8 cellular contexts compared by ENCODE assay signal in genomic region chr6:125919618-125920017, GRCh38. TPM values are rescaled to one million over a fixed set of nuclear protein-coding genes. Genes with fewer than 3 reads are reported as not detected.
DNase-seq lines count a peak whose midpoint lies in the region; ATAC-seq and TF ChIP-seq lines count a peak whose summit lies in the region.

No MANE protein-coding gene starts in this region.

- H2AK5ac ChIP-seq in H9 (ENCODE audit: insufficient read length, low read length): no peak overlapping the region

- ATAC-seq in GM19463 (IDR thresholded peaks at IDR 0.05; ENCODE audit: unreplicated experiment) (peak; percentile 2), gastrocnemius medialis (no peak), GM21717 (IDR thresholded peaks at IDR 0.05; ENCODE audit: unreplicated experiment) (no peak)

- WGBS in H9 (ENCODE audit: extremely low coverage, insufficient read length, low lambda C conversion rate): no CpG with 5 or more reads among the region's 3 CpGs

- in situ Hi-C loops in gastrocnemius medialis (cut with MboI; ENCODE audit: low sequenced_read_pairs in 4 of 4): no loop called here

- H3K27me3 Mint-ChIP-seq in dendritic cell treated with granulocyte-macrophage colony-stimulating factor and Interleukin-4, amounts not matched to agents 40 ng/mL and 50 ng/mL, for 4 days: no peaks in the 10 kb centered on the region
- no peaks in the 10 kb centered on the region for H3K27me3 Mint-ChIP-seq in H9 (ENCODE audit: low read depth)

- no peak overlapping the region for H2BK120ac ChIP-seq in H9 (ENCODE audit: low read depth, low read length, poor library complexity, severe bottlenecking)

- H3K79me1 ChIP-seq in H9 (ENCODE audit: insufficient read depth, low read depth, low read length, poor library complexity, severe bottlenecking): no peaks in the 10 kb centered on the region

- no peak overlapping the region for H3K23ac ChIP-seq in H9 (ENCODE audit: insufficient read length, low read depth, low read length)

- no peak overlapping the region for H4K5ac ChIP-seq in H9 (ENCODE audit: insufficient read length, low read depth, low read length)

- H3K4me1 ChIP-seq in KMS-11 (ENCODE audit: low read depth, poor library complexity, severe bottlenecking) (peaks cover 16% of the 10 kb centered on the region), gastrocnemius medialis (peaks cover under 1 to 8% of the 10 kb centered on the region in 2 donors), H9 (ENCODE audit: insufficient read depth, low read length) (peaks cover 2% of the 10 kb centered on the region; the same call in 1 of the 2 replicates)

- H3K4me1 Mint-ChIP-seq in dendritic cell treated with granulocyte-macrophage colony-stimulating factor and Interleukin-4, amounts not matched to agents 40 ng/mL and 50 ng/mL, for 4 days (ENCODE audit: low read depth): peaks cover 29% of the 10 kb centered on the region
- H3K4me1 Mint-ChIP-seq in H9: peaks cover 23% of the 10 kb centered on the region in 2 experiments

- H4K20me1 ChIP-seq in KMS-11 (ENCODE audit: insufficient read depth): no peaks in the 10 kb centered on the region
- no peaks in the 10 kb centered on the region for H4K20me1 ChIP-seq in H9 (ENCODE audit: control insufficient read depth, insufficient read depth, insufficient read length)

- no peak overlapping the region for H2AFZ ChIP-seq in KMS-11 (ENCODE audit: low read depth)
- H2AFZ ChIP-seq in H9 (ENCODE audit: low read length): no peak overlapping the region

- H4K91ac ChIP-seq in H9 (ENCODE audit: insufficient read length, low read depth, low read length): no peak overlapping the region

- H3K36me3 Mint-ChIP-seq in dendritic cell treated with granulocyte-macrophage colony-stimulating factor and Interleukin-4, amounts not matched to agents 40 ng/mL and 50 ng/mL, for 4 days (ENCODE audit: low read depth): peaks cover 68% of the 10 kb centered on the region
- peaks cover 0 to 9% (median 2%) of the 10 kb centered on the region in 3 experiments; a peak in 4 of 7 replicates for H3K36me3 Mint-ChIP-seq in H9 (ENCODE audit: insufficient read depth in 1 of 3, low read depth in 3 of 3)

- H3K18ac ChIP-seq in H9 (ENCODE audit: insufficient read length, low read depth, low read length): no peak overlapping the region

- no peak overlapping the region for H2BK5ac ChIP-seq in H9 (ENCODE audit: insufficient read length, low read length)

- no peak overlapping the region for H3K56ac ChIP-seq in H9 (ENCODE audit: insufficient read length, low read depth, low read length)

- no peak overlapping the region for H3K4me3 ChIP-seq in KMS-11 (IDR thresholded peaks at IDR 0.05; ENCODE audit: insufficient read depth, low read depth, low read length)
- H3K4me3 ChIP-seq in gastrocnemius medialis: peak overlapping the region in 3 of 4 donors; percentile 23 to 44 (median 40)

- no peak for TF ChIP-seq CTCF in KMS-11 (conservative IDR thresholded peaks at IDR 0.05; ENCODE audit: low read depth, low read length)
- no peak for TF ChIP-seq CTCF in gastrocnemius medialis (IDR thresholded peaks at IDR 0.05 in 4 of 5, conservative IDR thresholded peaks at IDR 0.05 in 1 of 5)
- no peak for TF ChIP-seq CTCF in H9 (conservative IDR thresholded peaks at IDR 0.05)

- no peak overlapping the region for H2BK12ac ChIP-seq in H9 (ENCODE audit: insufficient read length, low read depth, low read length)

- H3K9ac ChIP-seq in KMS-11: no peak overlapping the region
- H3K9ac ChIP-seq in H9 (ENCODE audit: extremely low read depth, insufficient read length, low read length): no peak overlapping the region

- no peak overlapping the region for H3K4me3 Mint-ChIP-seq in dendritic cell treated with granulocyte-macrophage colony-stimulating factor and Interleukin-4, amounts not matched to agents 40 ng/mL and 50 ng/mL, for 4 days
- H3K4me3 Mint-ChIP-seq in H9: no peak overlapping the region

- no peaks in the 10 kb centered on the region for H3K9me3 Mint-ChIP-seq in dendritic cell treated with granulocyte-macrophage colony-stimulating factor and Interleukin-4, amounts not matched to agents 40 ng/mL and 50 ng/mL, for 4 days
- no peaks in the 10 kb centered on the region for H3K9me3 Mint-ChIP-seq in H9

- no peak overlapping the region for H3K14ac ChIP-seq in H9 (ENCODE audit: insufficient read depth, low read length)

- no peak overlapping the region for H3K4ac ChIP-seq in H9 (ENCODE audit: low read depth, low read length)

- H3K27ac Mint-ChIP-seq in dendritic cell treated with granulocyte-macrophage colony-stimulating factor and Interleukin-4, amounts not matched to agents 40 ng/mL and 50 ng/mL, for 4 days: peak overlapping the region; percentile 72
- no peak overlapping the region for H3K27ac Mint-ChIP-seq in H9

- intact Hi-C loops in dendritic cell treated with granulocyte-macrophage colony-stimulating factor and Interleukin-4, amounts not matched to agents 40 ng/mL and 50 ng/mL, for 4 days (cut with micrococcal nuclease): loop anchor here (5.0 kb wide), 1 partner anchor 38 kb away; the partner anchor contains the start of gene HINT3
- intact Hi-C loops in gastrocnemius medialis (cut with DNase I; ENCODE audit: low total_unique reads): loop anchor here (2.0 to 5.0 kb wide), 2 partner anchors 37 to 137 kb away; partner anchors contain the start of gene HINT3

- no peak overlapping the region for H3T11ph ChIP-seq in H9 (ENCODE audit: low read length)

- no peak overlapping the region for H2BK20ac ChIP-seq in H9 (ENCODE audit: low read depth, low read length, poor library complexity, severe bottlenecking)

- no peaks in the 10 kb centered on the region for H3K23me2 ChIP-seq in H9 (ENCODE audit: insufficient read length, low read depth, low read length, poor library complexity, severe bottlenecking)

- no peaks in the 10 kb centered on the region for H3K9me3 ChIP-seq in gastrocnemius medialis
- no peaks in the 10 kb centered on the region for H3K9me3 ChIP-seq in H9 (ENCODE audit: control insufficient read depth, low read depth, low read length)

- H3K36me3 ChIP-seq in KMS-11 (ENCODE audit: insufficient read depth) (no peaks in the 10 kb centered on the region), gastrocnemius medialis (peaks cover 0 to 36% of the 10 kb centered on the region in 2 donors)

- DNase-seq in gastrocnemius medialis (no peak), H9 (no peak), hepatic stellate cell (ENCODE audit: low spot score) (no peak), DMS 273 treated with DMSO at 0.1 percent for 48 hours (lab: John Stamatoyannopoulos, UW) (no peak)

- H3K27me3 ChIP-seq in KMS-11 (ENCODE audit: insufficient read depth, low read depth) (no peaks in the 10 kb centered on the region), gastrocnemius medialis (no peaks in the 10 kb centered on the region), H9 (ENCODE audit: insufficient read depth, low read length) (no peaks in the 10 kb centered on the region)

- H3K4me2 ChIP-seq in KMS-11 (peak overlapping the region; percentile 47), H9 (ENCODE audit: insufficient read depth, insufficient read length, low read length) (no peak overlapping the region)

- H4K8ac ChIP-seq in H9 (replicated peaks; ENCODE audit: insufficient read length, low read depth, low read length): no peak overlapping the region

- TF ChIP-seq POLR2A in gastrocnemius medialis (IDR thresholded peaks at IDR 0.05): no peak

- H3K79me2 ChIP-seq in KMS-11 (ENCODE audit: insufficient read depth, low read depth): no peaks in the 10 kb centered on the region
- H3K79me2 ChIP-seq in H9 (ENCODE audit: insufficient read depth, low read length): no peaks in the 10 kb centered on the region

- H3K27ac ChIP-seq in KMS-11 (peak overlapping the region; percentile 26; the same call in 1 of the 2 replicates), gastrocnemius medialis (peak overlapping the region; percentile 70 to 77 (median 74)), H9 (ENCODE audit: insufficient read length, low read depth, low read length) (no peak overlapping the region)

- H2BK15ac ChIP-seq in H9 (ENCODE audit: low read depth, low read length): no peak overlapping the region

RNA-seq across cellular contexts. Expression of gene HINT3, which starts 37.0 kb away (rescaled TPM):
- 10 to 100 TPM; 54.3 to 81.5 (median 67.5) TPM for total RNA-seq in gastrocnemius medialis
- 11.5 and 11.7 TPM in 2 replicates for total RNA-seq in H9 (2021)
